Comparison of ENCODE assay signal across 28 cellular contexts in the genomic region with DNA sequence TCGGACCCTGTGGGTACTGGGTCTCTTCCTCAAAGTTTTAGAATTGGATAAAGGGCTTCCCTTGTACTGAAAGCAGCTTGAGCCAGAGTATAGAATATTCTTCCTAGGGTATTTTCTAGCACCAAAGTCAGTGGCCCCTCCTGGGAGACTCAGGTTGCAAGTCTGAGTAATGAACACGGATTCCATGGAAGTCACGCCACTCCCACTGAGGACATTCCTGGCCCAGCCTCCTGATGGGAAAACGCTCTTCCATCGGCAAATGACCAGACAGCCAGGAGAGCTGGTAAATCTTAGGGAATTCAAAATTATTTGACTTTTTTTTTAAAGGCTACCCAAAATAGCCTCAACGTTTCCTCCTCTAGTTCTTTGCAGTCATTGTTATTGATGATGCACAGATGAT.
"Had no signal": no experiment of that assay in that cellular context is flagged by ENCODE, and none has a peak within 500 bp of the region (broad histone marks: within the 10 kb centered on the region; RNA-seq: fewer than 3 reads in every experiment).

No MANE protein-coding gene starts in this region.

- H3K4me1 ChIP-seq: colonic mucosa, esophagus squamous epithelium had no signal

- H3K27me3 ChIP-seq: colonic mucosa had no signal

- H3K9me3 ChIP-seq: colonic mucosa, esophagus squamous epithelium had no signal

- H3K27ac ChIP-seq: colonic mucosa, epithelial cell of prostate, esophagus squamous epithelium, WERI-Rb-1 had no signal

- H3K27ac Mint-ChIP-seq: activated B cell treated with CpG ODN at 0.5 μM for 24 hours; activated CD4-positive, alpha-beta memory T cell treated with anti-CD3 and anti-CD28 coated beads, Interleukin-2, amount 10 ng/mL, durations not matched to agents 7 days and 5 days; activated CD4-positive, alpha-beta T cell treated with anti-CD3 and anti-CD28 coated beads for 36 hours; activated CD4-positive, alpha-beta T cell treated with anti-CD3 and anti-CD28 coated beads, Interleukin-2, amount 10 ng/mL, durations not matched to agents 7 days and 5 days; activated naive CD4-positive, alpha-beta T cell treated with anti-CD3 and anti-CD28 coated beads, Interleukin-2, amount 10 ng/mL, durations not matched to agents 7 days and 5 days; activated naive CD4-positive, alpha-beta T cell treated with anti-CD3 and anti-CD28 coated beads, Interleukin-2, amount 50 U/mL, for 72 hours; activated naive CD8-positive, alpha-beta T cell treated with anti-CD3 and anti-CD28 coated beads, Interleukin-2, amount 10 ng/mL, durations not matched to agents 7 days and 5 days; activated T-cell treated with anti-CD3 and anti-CD28 coated beads, Interleukin-2, amount 50 U/mL, for 24 hours; activated T-cell treated with anti-CD3 and anti-CD28 coated beads, Interleukin-2, amount 50 U/mL, for 72 hours; T-helper 17 cell; T-helper 2 cell treated with Interferon-gamma antibody and Interleukin-4, amounts not matched to agents 5 μg/mL and 100 μg/mL, for 36 hours had no signal

- H3K9me3 Mint-ChIP-seq: activated B cell treated with CpG ODN at 0.5 μM for 24 hours; activated CD4-positive, alpha-beta memory T cell treated with anti-CD3 and anti-CD28 coated beads, Interleukin-2, amount 10 ng/mL, durations not matched to agents 7 days and 5 days; activated CD4-positive, alpha-beta T cell treated with anti-CD3 and anti-CD28 coated beads, Interleukin-2, amount 10 ng/mL, durations not matched to agents 7 days and 5 days; activated naive CD4-positive, alpha-beta T cell treated with anti-CD3 and anti-CD28 coated beads, Interleukin-2, amount 10 ng/mL, durations not matched to agents 7 days and 5 days; activated naive CD4-positive, alpha-beta T cell treated with anti-CD3 and anti-CD28 coated beads, Interleukin-2, amount 50 U/mL, for 72 hours; activated naive CD8-positive, alpha-beta T cell treated with anti-CD3 and anti-CD28 coated beads, Interleukin-2, amount 10 ng/mL, durations not matched to agents 7 days and 5 days; activated T-cell treated with anti-CD3 and anti-CD28 coated beads, Interleukin-2, amount 50 U/mL, for 24 hours; activated T-cell treated with anti-CD3 and anti-CD28 coated beads, Interleukin-2, amount 50 U/mL, for 72 hours; T-helper 2 cell treated with Interferon-gamma antibody and Interleukin-4, amounts not matched to agents 5 μg/mL and 100 μg/mL, for 36 hours had no signal

- H3K36me3 ChIP-seq: colonic mucosa, esophagus squamous epithelium, WERI-Rb-1 had no signal

- DNase-seq: activated B cell treated with CpG ODN at 0.5 μM for 24 hours; activated CD4-positive, alpha-beta memory T cell treated with anti-CD3 and anti-CD28 coated beads, Interleukin-2, amount 10 ng/mL, durations not matched to agents 7 days and 5 days; activated CD4-positive, alpha-beta T cell treated with anti-CD3 and anti-CD28 coated beads for 36 hours; activated CD4-positive, alpha-beta T cell treated with anti-CD3 and anti-CD28 coated beads, Interleukin-2, amount 10 ng/mL, durations not matched to agents 7 days and 5 days; activated CD4-positive, alpha-beta T cell treated with anti-CD3 and anti-CD28 coated beads, Interleukin-2, amount 50 U/mL, for 4 hours; activated CD8-positive, alpha-beta memory T cell treated with anti-CD3 and anti-CD28 coated beads, Interleukin-2, amount 50 U/mL, for 48 hours; activated gamma-delta T cell; activated naive CD4-positive, alpha-beta T cell; activated naive CD4-positive, alpha-beta T cell treated with anti-CD3 and anti-CD28 coated beads, Interleukin-2, amount 10 ng/mL, durations not matched to agents 7 days and 5 days; activated naive CD8-positive, alpha-beta T cell treated with anti-CD3 and anti-CD28 coated beads, Interleukin-2, amount 10 ng/mL, durations not matched to agents 7 days and 5 days; activated T-cell treated with anti-CD3 and anti-CD28 coated beads for 4 hours; activated T-cell treated with anti-CD3 and anti-CD28 coated beads, Interleukin-2, amount 50 U/mL, for 24 hours; activated T-cell treated with anti-CD3 and anti-CD28 coated beads, Interleukin-2, amount 50 U/mL, for 72 hours; amniotic stem cell; anterior cingulate cortex; caudate nucleus; colonic mucosa; effector CD8-positive, alpha-beta T cell; esophagus squamous epithelium; foreskin fibroblast; head of caudate nucleus; T-helper 1 cell; T-helper 17 cell; T1000; WERI-Rb-1 had no signal

- H3K4me1 Mint-ChIP-seq: activated B cell treated with CpG ODN at 0.5 μM for 24 hours; activated CD4-positive, alpha-beta memory T cell treated with anti-CD3 and anti-CD28 coated beads, Interleukin-2, amount 10 ng/mL, durations not matched to agents 7 days and 5 days; activated CD4-positive, alpha-beta T cell treated with anti-CD3 and anti-CD28 coated beads for 36 hours; activated CD4-positive, alpha-beta T cell treated with anti-CD3 and anti-CD28 coated beads, Interleukin-2, amount 10 ng/mL, durations not matched to agents 7 days and 5 days; activated naive CD4-positive, alpha-beta T cell treated with anti-CD3 and anti-CD28 coated beads, Interleukin-2, amount 10 ng/mL, durations not matched to agents 7 days and 5 days; activated naive CD8-positive, alpha-beta T cell treated with anti-CD3 and anti-CD28 coated beads, Interleukin-2, amount 10 ng/mL, durations not matched to agents 7 days and 5 days; T-helper 17 cell had no signal

- H3K36me3 Mint-ChIP-seq: activated naive CD4-positive, alpha-beta T cell treated with anti-CD3 and anti-CD28 coated beads, Interleukin-2, amount 10 ng/mL, durations not matched to agents 7 days and 5 days; activated naive CD4-positive, alpha-beta T cell treated with anti-CD3 and anti-CD28 coated beads, Interleukin-2, amount 50 U/mL, for 72 hours; activated naive CD8-positive, alpha-beta T cell treated with anti-CD3 and anti-CD28 coated beads, Interleukin-2, amount 10 ng/mL, durations not matched to agents 7 days and 5 days had no signal

- H3K4me3 ChIP-seq: colonic mucosa, esophagus squamous epithelium had no signal

- H3K4me3 Mint-ChIP-seq: activated B cell treated with CpG ODN at 0.5 μM for 24 hours; activated CD4-positive, alpha-beta memory T cell treated with anti-CD3 and anti-CD28 coated beads, Interleukin-2, amount 10 ng/mL, durations not matched to agents 7 days and 5 days; activated CD4-positive, alpha-beta T cell treated with anti-CD3 and anti-CD28 coated beads for 36 hours; activated CD4-positive, alpha-beta T cell treated with anti-CD3 and anti-CD28 coated beads, Interleukin-2, amount 10 ng/mL, durations not matched to agents 7 days and 5 days; activated naive CD4-positive, alpha-beta T cell treated with anti-CD3 and anti-CD28 coated beads, Interleukin-2, amount 10 ng/mL, durations not matched to agents 7 days and 5 days; activated naive CD8-positive, alpha-beta T cell treated with anti-CD3 and anti-CD28 coated beads, Interleukin-2, amount 10 ng/mL, durations not matched to agents 7 days and 5 days; activated T-cell treated with anti-CD3 and anti-CD28 coated beads, Interleukin-2, amount 50 U/mL, for 24 hours; activated T-cell treated with anti-CD3 and anti-CD28 coated beads, Interleukin-2, amount 50 U/mL, for 72 hours; T-helper 17 cell; T-helper 2 cell treated with Interferon-gamma antibody and Interleukin-4, amounts not matched to agents 5 μg/mL and 100 μg/mL, for 36 hours had no signal
